15 cellular contexts compared by ENCODE assay signal in the genomic region with DNA sequence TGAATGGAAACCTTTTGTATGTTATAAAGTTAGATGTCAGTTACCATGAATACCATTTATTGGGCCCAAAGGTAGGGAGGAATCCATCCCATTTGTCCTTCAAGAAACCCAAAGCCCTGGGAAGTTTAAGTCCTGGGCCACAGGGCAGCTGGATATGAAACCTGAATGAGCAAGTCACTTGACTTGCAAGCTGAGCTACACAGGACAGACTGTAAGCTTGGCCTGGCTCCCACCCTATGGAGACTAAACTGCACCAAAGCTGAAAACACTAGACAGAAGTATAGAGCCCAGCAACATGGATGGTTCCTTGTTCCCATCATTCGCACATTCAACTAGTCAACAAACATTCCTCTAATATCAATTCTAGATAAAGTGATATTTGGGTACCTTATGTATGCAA.
DNase-seq lines count a peak whose midpoint lies in the region; ATAC-seq and TF ChIP-seq lines count a peak whose summit lies in the region.
"Had no signal": no experiment of that assay in that cellular context is flagged by ENCODE, and none has a peak within 500 bp of the region (broad histone marks: within the 10 kb centered on the region; RNA-seq: fewer than 3 reads in every experiment).

No MANE protein-coding gene starts in this region.

- ATAC-seq in psoas muscle: peak in 3 of 4 donors; percentile 42 to 65 (median 43)
- ATAC-seq in GM18868 (IDR thresholded peaks at IDR 0.05; ENCODE audit: unreplicated experiment): no peak
- ATAC-seq: A549; CD8-positive, alpha-beta T cell; HCT116 had no signal

- DNase-seq in G401 (ENCODE audit: low spot score) (peak; percentile 51), choroid plexus epithelial cell (ENCODE audit: low read depth) (peak; percentile 17), left ventricle myocardium inferior (no peak), psoas muscle (no peak), ureter (ENCODE audit: low spot score) (no peak), 8988T (no peak)
- DNase-seq: BE2C; CD8-positive, alpha-beta T cell; COR-L47; DMS53; GM23248 had no signal

- TF ChIP-seq CTCF in choroid plexus epithelial cell (conservative IDR thresholded peaks at IDR 0.05; ENCODE audit: low read depth, low read length): no peak
- TF ChIP-seq CTCF in left ventricle myocardium inferior (IDR thresholded peaks at IDR 0.05; ENCODE audit: borderline replicate concordance): no peak
- TF ChIP-seq CTCF in psoas muscle (IDR thresholded peaks at IDR 0.05): no peak

- peak overlapping the region; percentile 13 for H3K27ac ChIP-seq in left ventricle myocardium inferior (replicated peaks)
- no peak overlapping the region for H3K27ac ChIP-seq in psoas muscle
- H3K27ac ChIP-seq: A549, C4-2B, GM23248 had no signal

- H3K36me3 ChIP-seq in left ventricle myocardium inferior: no peaks in the 10 kb centered on the region
- no peaks in the 10 kb centered on the region for H3K36me3 ChIP-seq in psoas muscle (ENCODE audit: insufficient read depth in 1 of 2, low read depth in 1 of 2)
- H3K36me3 ChIP-seq: BE2C had no signal

- H3K4me3 ChIP-seq in choroid plexus epithelial cell (ENCODE audit: low read depth, low read length): no peak overlapping the region
- no peak overlapping the region for H3K4me3 ChIP-seq in left ventricle myocardium inferior
- H3K4me3 ChIP-seq in psoas muscle: no peak overlapping the region
- H3K4me3 ChIP-seq: A549, GM23248 had no signal

- no peaks in the 10 kb centered on the region for H3K9me3 ChIP-seq in left ventricle myocardium inferior (replicated peaks)
- H3K9me3 ChIP-seq in psoas muscle: no peaks in the 10 kb centered on the region
- H3K9me3 ChIP-seq: A549, BE2C had no signal

- H3K27me3 ChIP-seq in left ventricle myocardium inferior (ENCODE audit: low read depth): no peaks in the 10 kb centered on the region
- H3K27me3 ChIP-seq in psoas muscle (ENCODE audit: insufficient read depth in 3 of 3, low read length in 2 of 3): no peaks in the 10 kb centered on the region
- H3K27me3 ChIP-seq: BE2C had no signal

- H3K4me1 ChIP-seq in left ventricle myocardium inferior (peaks cover 26% of the 10 kb centered on the region), psoas muscle (peaks cover 14% of the 10 kb centered on the region)
- H3K4me1 ChIP-seq: A549, BE2C had no signal

- in situ Hi-C loops in G401 (cut with HindIII; ENCODE audit: low sequenced_read_pairs): no loop called here

- WGBS in psoas muscle, 3 donors: 93 to 98% (median 96%) methylated on average over 1 of the region's 1 CpG

- intact Hi-C loops in left ventricle myocardium inferior (cut with micrococcal nuclease) (no loop called here), psoas muscle (cut with DNase I) (no loop called here)

Comparison
In these comparisons a context has a peak if more than half of its experiments do, and no peak if none do; other contexts are left out.
1. DNase-seq: peak in G401 (single experiment) and choroid plexus epithelial cell (single experiment); none in left ventricle myocardium inferior (single experiment), psoas muscle (0 of 2), ureter (single experiment) and 8988T (single experiment).